Comparison of ENCODE assay signal across 2 cellular contexts in genomic region chr17:77307479-77308198, GRCh38.
A peak's percentile ranks its signal among the peaks of the same experiment; 100 is the strongest.
TF ChIP-seq lines count a peak whose summit lies in the region.

No MANE protein-coding gene starts in this region.

TF ChIP-seq in WTC11, 78 proteins besides CTCF, POLR2A, EP300 and RAD21 (continued from another document):
- TF ChIP-seq USF1 (CRISPR knock-in tag; IDR thresholded peaks at IDR 0.05) (no peak), NR2C2 (CRISPR knock-in tag; IDR thresholded peaks at IDR 0.05) (no peak), HMGA2 (CRISPR knock-in tag; IDR thresholded peaks at IDR 0.05) (no peak)
- TF ChIP-seq, protein P1, sequence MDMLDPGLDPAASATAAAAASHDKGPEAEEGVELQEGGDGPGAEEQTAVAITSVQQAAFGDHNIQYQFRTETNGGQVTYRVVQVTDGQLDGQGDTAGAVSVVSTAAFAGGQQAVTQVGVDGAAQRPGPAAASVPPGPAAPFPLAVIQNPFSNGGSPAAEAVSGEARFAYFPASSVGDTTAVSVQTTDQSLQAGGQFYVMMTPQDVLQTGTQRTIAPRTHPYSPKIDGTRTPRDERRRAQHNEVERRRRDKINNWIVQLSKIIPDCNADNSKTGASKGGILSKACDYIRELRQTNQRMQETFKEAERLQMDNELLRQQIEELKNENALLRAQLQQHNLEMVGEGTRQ (CRISPR knock-in tag; IDR thresholded peaks at IDR 0.05): no peak

TF ChIP-seq in HepG2, 621 proteins besides CTCF, POLR2A, EP300 and RAD21 (continued from another document):
- TF ChIP-seq, protein P2, sequence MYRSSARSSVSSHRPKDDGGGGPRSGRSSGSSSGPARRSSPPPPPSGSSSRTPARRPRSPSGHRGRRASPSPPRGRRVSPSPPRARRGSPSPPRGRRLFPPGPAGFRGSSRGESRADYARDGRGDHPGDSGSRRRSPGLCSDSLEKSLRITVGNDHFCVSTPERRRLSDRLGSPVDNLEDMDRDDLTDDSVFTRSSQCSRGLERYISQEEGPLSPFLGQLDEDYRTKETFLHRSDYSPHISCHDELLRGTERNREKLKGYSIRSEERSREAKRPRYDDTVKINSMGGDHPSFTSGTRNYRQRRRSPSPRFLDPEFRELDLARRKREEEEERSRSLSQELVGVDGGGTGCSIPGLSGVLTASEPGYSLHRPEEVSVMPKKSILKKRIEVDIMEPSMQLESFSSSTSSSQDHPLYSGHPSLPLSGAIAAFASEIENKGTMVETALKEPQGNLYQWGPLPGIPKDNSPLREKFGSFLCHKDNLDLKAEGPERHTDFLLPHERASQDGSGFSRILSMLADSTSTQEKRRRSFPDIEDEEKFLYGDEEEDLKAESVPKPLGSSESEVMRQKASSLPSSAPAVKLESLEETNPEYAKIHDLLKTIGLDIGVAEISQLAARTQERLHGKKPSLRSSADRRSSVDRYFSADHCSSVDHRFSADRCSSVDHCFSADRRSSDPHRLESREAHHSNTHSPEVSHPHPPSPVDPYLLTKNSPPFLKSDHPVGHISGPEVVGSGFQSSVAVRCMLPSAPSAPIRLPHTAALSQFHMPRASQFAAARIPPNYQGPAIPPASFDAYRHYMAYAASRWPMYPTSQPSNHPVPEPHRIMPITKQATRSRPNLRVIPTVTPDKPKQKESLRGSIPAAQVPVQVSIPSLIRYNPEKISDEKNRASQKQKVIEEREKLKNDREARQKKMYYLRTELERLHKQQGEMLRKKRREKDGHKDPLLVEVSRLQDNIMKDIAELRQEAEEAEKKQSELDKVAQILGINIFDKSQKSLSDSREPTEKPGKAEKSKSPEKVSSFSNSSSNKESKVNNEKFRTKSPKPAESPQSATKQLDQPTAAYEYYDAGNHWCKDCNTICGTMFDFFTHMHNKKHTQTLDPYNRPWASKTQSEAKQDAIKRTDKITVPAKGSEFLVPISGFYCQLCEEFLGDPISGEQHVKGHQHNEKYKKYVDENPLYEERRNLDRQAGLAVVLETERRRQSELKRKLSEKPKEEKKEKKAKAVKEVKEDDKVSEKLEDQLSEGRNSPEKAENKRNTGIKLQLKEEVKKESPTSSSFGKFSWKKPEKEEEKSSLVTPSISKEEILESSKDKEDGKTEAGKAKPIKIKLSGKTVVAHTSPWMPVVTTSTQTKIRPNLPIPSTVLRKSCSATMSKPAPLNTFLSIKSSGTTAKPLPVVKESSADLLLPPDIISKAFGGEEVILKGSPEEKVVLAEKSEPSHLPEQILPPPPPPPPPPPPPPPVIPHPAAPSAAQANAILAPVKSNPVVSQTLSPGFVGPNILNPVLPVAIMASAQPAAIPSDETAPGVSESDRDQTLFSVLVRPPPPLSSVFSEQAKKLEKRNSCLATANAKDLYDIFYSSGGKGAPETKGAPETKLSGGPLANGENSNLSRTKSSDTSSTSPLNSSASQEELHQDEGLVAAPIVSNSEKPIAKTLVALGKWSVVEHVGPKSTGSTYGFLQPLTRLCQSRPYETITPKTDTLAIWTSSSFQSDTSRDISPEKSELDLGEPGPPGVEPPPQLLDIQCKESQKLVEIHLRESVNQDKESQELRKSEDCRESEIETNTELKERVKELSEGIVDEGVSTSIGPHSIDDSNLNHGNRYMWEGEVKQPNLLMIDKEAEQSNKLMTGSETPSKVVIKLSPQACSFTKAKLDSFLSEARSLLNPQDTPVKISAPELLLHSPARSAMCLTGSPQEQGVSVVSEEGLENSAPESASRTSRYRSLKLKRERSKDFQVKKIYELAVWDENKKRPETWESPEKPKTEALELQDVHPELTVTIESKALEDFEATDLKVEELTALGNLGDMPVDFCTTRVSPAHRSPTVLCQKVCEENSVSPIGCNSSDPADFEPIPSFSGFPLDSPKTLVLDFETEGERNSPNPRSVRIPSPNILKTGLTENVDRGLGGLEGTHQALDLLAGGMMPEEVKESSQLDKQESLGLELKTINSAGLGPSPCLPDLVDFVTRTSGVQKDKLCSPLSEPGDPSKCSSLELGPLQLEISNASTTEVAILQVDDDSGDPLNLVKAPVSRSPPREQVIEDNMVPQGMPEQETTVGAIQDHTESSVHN (CRISPR knock-in tag; IDR thresholded peaks at IDR 0.05): no peak
- TF ChIP-seq ZNF550 (CRISPR knock-in tag; IDR thresholded peaks at IDR 0.05; ENCODE audit: borderline replicate concordance) (0 out of 2 replicates have a peak, but pooled peaks have one; percentile 14), JUN (CRISPR knock-in tag; IDR thresholded peaks at IDR 0.05) (no peak), ZNF317 (CRISPR knock-in tag; IDR thresholded peaks at IDR 0.05) (no peak), ZNF235 (CRISPR knock-in tag; IDR thresholded peaks at IDR 0.05; ENCODE audit: borderline replicate concordance) (0 out of 2 replicates have a peak, but pooled peaks have one; percentile 13), HIVEP1 (CRISPR knock-in tag; IDR thresholded peaks at IDR 0.05) (peak; percentile 2; the same call in 1 of the 2 replicates), KLF15 (CRISPR knock-in tag; IDR thresholded peaks at IDR 0.05; ENCODE audit: borderline replicate concordance) (0 out of 2 replicates have a peak, but pooled peaks have one; percentile 14), KMT2A (CRISPR knock-in tag; IDR thresholded peaks at IDR 0.05) (0 out of 2 replicates have a peak, but pooled peaks have one; percentile 9), ZNF737 (CRISPR knock-in tag; IDR thresholded peaks at IDR 0.05; ENCODE audit: borderline replicate concordance) (peak; percentile 88; the same call in 1 of the 2 replicates), PHF8 (CRISPR knock-in tag; IDR thresholded peaks at IDR 0.05) (no peak), ZNF776 (CRISPR knock-in tag; IDR thresholded peaks at IDR 0.05) (no peak; the same call in 1 of the 2 replicates), ZNF558 (CRISPR knock-in tag; IDR thresholded peaks at IDR 0.05; ENCODE audit: borderline replicate concordance) (peak; percentile 69; the same call in 1 of the 2 replicates), NFATC3 (CRISPR knock-in tag; IDR thresholded peaks at IDR 0.05) (no peak), GFI1 (CRISPR knock-in tag; IDR thresholded peaks at IDR 0.05; ENCODE audit: borderline replicate concordance) (no peak), ZNF160 (CRISPR knock-in tag; IDR thresholded peaks at IDR 0.05) (no peak), ZNF780A (CRISPR knock-in tag; IDR thresholded peaks at IDR 0.05) (peak; percentile 56; the same call in 1 of the 2 replicates), RXRB (CRISPR knock-in tag; IDR thresholded peaks at IDR 0.05; ENCODE audit: borderline replicate concordance) (no peak), ZNF3 (CRISPR knock-in tag; IDR thresholded peaks at IDR 0.05) (no peak), ZNF567 (CRISPR knock-in tag; IDR thresholded peaks at IDR 0.05; ENCODE audit: borderline replicate concordance) (peak; percentile 7; the same call in 1 of the 2 replicates), ZNF549 (CRISPR knock-in tag; IDR thresholded peaks at IDR 0.05) (no peak)
- TF ChIP-seq, protein P3, sequence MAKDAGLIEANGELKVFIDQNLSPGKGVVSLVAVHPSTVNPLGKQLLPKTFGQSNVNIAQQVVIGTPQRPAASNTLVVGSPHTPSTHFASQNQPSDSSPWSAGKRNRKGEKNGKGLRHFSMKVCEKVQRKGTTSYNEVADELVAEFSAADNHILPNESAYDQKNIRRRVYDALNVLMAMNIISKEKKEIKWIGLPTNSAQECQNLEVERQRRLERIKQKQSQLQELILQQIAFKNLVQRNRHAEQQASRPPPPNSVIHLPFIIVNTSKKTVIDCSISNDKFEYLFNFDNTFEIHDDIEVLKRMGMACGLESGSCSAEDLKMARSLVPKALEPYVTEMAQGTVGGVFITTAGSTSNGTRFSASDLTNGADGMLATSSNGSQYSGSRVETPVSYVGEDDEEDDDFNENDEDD (CRISPR knock-in tag; IDR thresholded peaks at IDR 0.05; ENCODE audit: borderline replicate concordance): no peak
- TF ChIP-seq, protein P4, sequence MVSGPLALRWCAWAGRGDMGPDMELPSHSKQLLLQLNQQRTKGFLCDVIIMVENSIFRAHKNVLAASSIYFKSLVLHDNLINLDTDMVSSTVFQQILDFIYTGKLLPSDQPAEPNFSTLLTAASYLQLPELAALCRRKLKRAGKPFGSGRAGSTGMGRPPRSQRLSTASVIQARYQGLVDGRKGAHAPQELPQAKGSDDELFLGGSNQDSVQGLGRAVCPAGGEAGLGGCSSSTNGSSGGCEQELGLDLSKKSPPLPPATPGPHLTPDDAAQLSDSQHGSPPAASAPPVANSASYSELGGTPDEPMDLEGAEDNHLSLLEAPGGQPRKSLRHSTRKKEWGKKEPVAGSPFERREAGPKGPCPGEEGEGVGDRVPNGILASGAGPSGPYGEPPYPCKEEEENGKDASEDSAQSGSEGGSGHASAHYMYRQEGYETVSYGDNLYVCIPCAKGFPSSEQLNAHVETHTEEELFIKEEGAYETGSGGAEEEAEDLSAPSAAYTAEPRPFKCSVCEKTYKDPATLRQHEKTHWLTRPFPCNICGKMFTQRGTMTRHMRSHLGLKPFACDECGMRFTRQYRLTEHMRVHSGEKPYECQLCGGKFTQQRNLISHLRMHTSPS (CRISPR knock-in tag; IDR thresholded peaks at IDR 0.05; ENCODE audit: low read depth): no peak
TF ChIP-seq in HepG2: peak in this region for 14.
